ENCODE assay signal across 14 cellular contexts in genomic region chr1:6584126-6585080, GRCh38. TPM values are rescaled to one million over a fixed set of nuclear protein-coding genes. Genes with fewer than 3 reads are reported as not detected.
DNase-seq lines count a peak whose midpoint lies in the region; ATAC-seq, FAIRE-seq and TF ChIP-seq lines count a peak whose summit lies in the region.
"Had no signal": no experiment of that assay in that cellular context is flagged by ENCODE, and none has a peak within 500 bp of the region (broad histone marks: within the 10 kb centered on the region; RNA-seq: fewer than 3 reads in every experiment).

No MANE protein-coding gene starts in this region.

- no peak overlapping the region for H3K4me2 ChIP-seq in HepG2 (ENCODE audit: low read depth, low read length)

- H3K9me3 ChIP-seq in HepG2 (ENCODE audit: low read length) (no peaks in the 10 kb centered on the region), right lobe of liver (no peaks in the 10 kb centered on the region), uterus (no peaks in the 10 kb centered on the region)
- H3K9me3 ChIP-seq: mucosa of descending colon, sigmoid colon had no signal

- no peak overlapping the region for H3K9ac ChIP-seq in HepG2 (ENCODE audit: insufficient read depth, low read depth, low read length)

- peaks cover 15% of the 10 kb centered on the region for H3K79me2 ChIP-seq in HepG2 (ENCODE audit: insufficient read depth, low read length)

- peaks cover 7 to 18% of the 10 kb centered on the region in 2 experiments; a peak in 4 of 5 replicates for H3K36me3 ChIP-seq in HepG2 (replicated peaks in 1 of 2; ENCODE audit: control insufficient read depth in 1 of 2, insufficient read depth in 2 of 2, low read length in 2 of 2)
- peaks cover 0 to 11% (median under 1%) of the 10 kb centered on the region in 4 donors for H3K36me3 ChIP-seq in right lobe of liver
- no peaks in the 10 kb centered on the region for H3K36me3 ChIP-seq in uterus

- peaks cover 4% of the 10 kb centered on the region; the same call in 1 of the 2 replicates for H4K20me1 ChIP-seq in HepG2 (ENCODE audit: insufficient read depth, low read length)

- no peak for TF ChIP-seq RAD21 in HepG2 (CRISPR knock-in tag; IDR thresholded peaks at IDR 0.05)

- H3K27me3 Mint-ChIP-seq in activated CD8-positive, alpha-beta T cell treated with anti-CD3 and anti-CD28 coated beads, Interleukin-2, amount 10 ng/mL, durations not matched to agents 7 days and 5 days (ENCODE audit: low read depth) = no peaks in the 10 kb centered on the region
- no peaks in the 10 kb centered on the region for H3K27me3 Mint-ChIP-seq in type B pancreatic cell

- peaks cover 31% of the 10 kb centered on the region for H3K4me1 ChIP-seq in HepG2 (ENCODE audit: insufficient read depth, low read length)
- H3K4me1 ChIP-seq in right lobe of liver = peaks cover 0 to 31% (median 18%) of the 10 kb centered on the region in 4 donors
- H3K4me1 ChIP-seq in uterus = peaks cover 0 to 9% of the 10 kb centered on the region in 2 donors

- TF ChIP-seq CTCF in HepG2 (CRISPR knock-in tag; IDR thresholded peaks at IDR 0.05) (no peak), right lobe of liver (IDR thresholded peaks at IDR 0.05) (no peak), type B pancreatic cell (conservative IDR thresholded peaks at IDR 0.05) (peak; percentile 58), uterus (IDR thresholded peaks at IDR 0.05) (no peak)

- BruUV-seq in HepG2 (replicated peaks; lab: Mats Ljungman, UMichigan) = no TSS peak

- H3K27ac Mint-ChIP-seq in activated CD8-positive, alpha-beta T cell treated with anti-CD3 and anti-CD28 coated beads, Interleukin-2, amount 10 ng/mL, durations not matched to agents 7 days and 5 days = peak overlapping the region; percentile 32
- peak overlapping the region; percentile 58 for H3K27ac Mint-ChIP-seq in type B pancreatic cell

- no peak for TF ChIP-seq EP300 in HepG2 (IDR thresholded peaks at IDR 0.05; ENCODE audit: low read depth in 2 of 2, low read length in 2 of 2)
- TF ChIP-seq EP300 in HepG2 (CRISPR knock-in tag; IDR thresholded peaks at IDR 0.05; ENCODE audit: borderline replicate concordance) = no peak

- peaks cover 22% of the 10 kb centered on the region for H3K36me3 Mint-ChIP-seq in activated CD8-positive, alpha-beta T cell treated with anti-CD3 and anti-CD28 coated beads, Interleukin-2, amount 10 ng/mL, durations not matched to agents 7 days and 5 days (ENCODE audit: low read depth)
- H3K36me3 Mint-ChIP-seq in type B pancreatic cell = no peaks in the 10 kb centered on the region

- no peak overlapping the region for H2AFZ ChIP-seq in HepG2 (ENCODE audit: low read length)

- no peak for ATAC-seq in HepG2
- no peak for ATAC-seq in right lobe of liver
- ATAC-seq in activated CD8-positive, alpha-beta T cell treated with anti-CD3 and anti-CD28 coated beads, Interleukin-2, amount 10 ng/mL, durations not matched to agents 7 days and 5 days = no peak
- ATAC-seq: mucosa of descending colon had no signal

- no peak for FAIRE-seq in HepG2 (lab: Jason Lieb, UNC)

- H3K27me3 ChIP-seq in HepG2 (ENCODE audit: control insufficient read depth in 1 of 2, insufficient read depth in 2 of 2, low read length in 2 of 2) = no peaks in the 10 kb centered on the region
- no peaks in the 10 kb centered on the region for H3K27me3 ChIP-seq in right lobe of liver
- H3K27me3 ChIP-seq in uterus = no peaks in the 10 kb centered on the region
- H3K27me3 ChIP-seq: sigmoid colon had no signal

- DNase-seq in HepG2 (ENCODE audit: low spot score) (no peak), right lobe of liver (no peak), hepatic stellate cell (ENCODE audit: low spot score) (peak; percentile 40), type B pancreatic cell (ENCODE audit: extremely low spot score, unreplicated experiment) (no peak), medulla oblongata (ENCODE audit: extremely low spot score) (no peak), uterus (no peak), glomerular visceral epithelial cell (ENCODE audit: extremely low spot score) (no peak)
- DNase-seq in activated CD8-positive, alpha-beta T cell treated with anti-CD3 and anti-CD28 coated beads, Interleukin-2, amount 10 ng/mL, durations not matched to agents 7 days and 5 days = no peak
- DNase-seq: amygdala, Kasumi-1, mucosa of descending colon, sigmoid colon had no signal

- H3K27ac ChIP-seq in HepG2 (ENCODE audit: extremely low read length, insufficient read depth, low read length) (no peak overlapping the region), right lobe of liver (no peak overlapping the region), uterus (no peak overlapping the region)
- H3K27ac ChIP-seq: epithelial cell of prostate had no signal

- no peaks in the 10 kb centered on the region for H3K9me3 Mint-ChIP-seq in activated CD8-positive, alpha-beta T cell treated with anti-CD3 and anti-CD28 coated beads, Interleukin-2, amount 10 ng/mL, durations not matched to agents 7 days and 5 days (ENCODE audit: insufficient read depth)
- no peaks in the 10 kb centered on the region for H3K9me3 Mint-ChIP-seq in type B pancreatic cell

- POLR2A ChIA-PET in HepG2 (lab: Yijun Ruan, JAX) = interaction anchor here (5.2 kb wide), 1 partner anchor 18 kb away, joined by 113 read pairs; the partner anchor contains the start of gene KLHL21
- POLR2A ChIA-PET in activated CD8-positive, alpha-beta T cell treated with anti-CD3 and anti-CD28 coated beads, Interleukin-2, amount 10 ng/mL, durations not matched to agents 7 days and 5 days (lab: Charles Lee) = no interaction called here

- no peak overlapping the region for H3K4me3 Mint-ChIP-seq in activated CD8-positive, alpha-beta T cell treated with anti-CD3 and anti-CD28 coated beads, Interleukin-2, amount 10 ng/mL, durations not matched to agents 7 days and 5 days
- no peak overlapping the region for H3K4me3 Mint-ChIP-seq in type B pancreatic cell

- H3K4me3 ChIP-seq in HepG2 (replicated peaks in 1 of 3; ENCODE audit: insufficient read depth in 1 of 3, low read depth in 2 of 3, low read length in 3 of 3) (no peak overlapping the region), right lobe of liver (no peak overlapping the region), uterus (no peak overlapping the region)
- H3K4me3 ChIP-seq: mucosa of descending colon, sigmoid colon had no signal

- peaks cover 40% of the 10 kb centered on the region for H3K4me1 Mint-ChIP-seq in activated CD8-positive, alpha-beta T cell treated with anti-CD3 and anti-CD28 coated beads, Interleukin-2, amount 10 ng/mL, durations not matched to agents 7 days and 5 days (ENCODE audit: low read depth)
- peaks cover 20% of the 10 kb centered on the region for H3K4me1 Mint-ChIP-seq in type B pancreatic cell (ENCODE audit: unreplicated experiment)

- TF ChIP-seq POLR2A in HepG2 (IDR thresholded peaks at IDR 0.05; ENCODE audit: insufficient read depth in 1 of 2, low read depth in 2 of 2, low read length in 2 of 2) (0 out of 4 replicates have a peak, but pooled peaks of 1 of the 2 experiments have one; percentile 8), right lobe of liver (IDR thresholded peaks at IDR 0.05) (no peak), uterus (IDR thresholded peaks at IDR 0.05) (no peak)

- intact Hi-C loops in HepG2 (cut with micrococcal nuclease; ENCODE audit: unreplicated experiment) = loop anchor here (5.0 kb wide), 1 partner anchor 43 kb away; no protein-coding TSS in a partner anchor
- intact Hi-C loops in right lobe of liver (cut with DNase I) = no loop called here
- intact Hi-C loops in uterus (cut with DNase I; ENCODE audit: low total_unique reads) = no loop called here

- in situ Hi-C loops in HepG2 (cut with HindIII; ENCODE audit: extremely low pct_ligation_motif_present, low pct_unique_long_range_greater_than_20kb) = no loop called here

- CTCF ChIA-PET in HepG2 (lab: Yijun Ruan, JAX; ENCODE audit: low intra/inter-chr PET ratio, low total read pairs) = no interaction called here
- CTCF ChIA-PET in activated CD8-positive, alpha-beta T cell treated with anti-CD3 and anti-CD28 coated beads, Interleukin-2, amount 10 ng/mL, durations not matched to agents 7 days and 5 days (lab: Charles Lee) = interaction anchor here (5.7 kb wide), 1 partner anchor 31 kb away, joined by 32 read pairs; the partner anchor contains the start of genes NOL9 and TAS1R1

- WGBS in HepG2 (ENCODE audit: low lambda C conversion rate) = 89% methylated on average over 18 of the region's 21 CpGs
- WGBS in right lobe of liver (ENCODE audit: insufficient coverage, low coverage, low lambda C conversion rate, missing lambda C conversion rate) = 78% methylated on average over 19 of the region's 21 CpGs

RNA-seq across cellular contexts. Expression of gene ZBTB48, which starts 4.6 kb away (rescaled TPM):
- 13.8 and 17.1 TPM in 2 replicates for total RNA-seq in HepG2 (2016; rRNA removed; fragmentation: Illumina TruSeq; extraction: Trizol)
- total RNA-seq in HepG2 (2016; cell fraction: cytosol; rRNA removed; fragmentation: Illumina TruSeq; extraction: Trizol; ENCODE audit: low read depth) = 5.0 and 5.2 TPM in 2 replicates
- 8.3 and 21.5 TPM in 2 replicates for total RNA-seq in HepG2 (2016; cell fraction: insoluble cytoplasmic fraction; rRNA removed; fragmentation: Illumina TruSeq; extraction: Trizol)
- total RNA-seq in HepG2 (2016; cell fraction: membrane; rRNA removed; fragmentation: Illumina TruSeq; extraction: Trizol) = 5.7 and 8.8 TPM in 2 replicates
- total RNA-seq in HepG2 (2016; cell fraction: nucleus; rRNA removed; fragmentation: Illumina TruSeq; extraction: Trizol) = 17.3 and 20.3 TPM in 2 replicates
- polyA plus RNA-seq in HepG2 (2011; rRNA removed) = 13.0 and 18.1 TPM in 2 replicates
- polyA plus RNA-seq in HepG2 (2011; cell fraction: cytosol; rRNA removed) = 10.2 and 13.3 TPM in 2 replicates
- 62.4 and 69.3 TPM in 2 replicates for polyA plus RNA-seq in HepG2 (2011; cell fraction: nucleus; rRNA removed)
- polyA plus RNA-seq in HepG2 (2012) = 9.9 and 13.5 TPM in 2 replicates
- 3.7 and 4.2 TPM in 2 replicates for polyA plus RNA-seq in HepG2 (2016; cell fraction: cytosol; fragmentation: Illumina TruSeq; extraction: Trizol; ENCODE audit: low read depth)
- 7.6 TPM in 2 replicates for polyA plus RNA-seq in HepG2 (2016; cell fraction: insoluble cytoplasmic fraction; fragmentation: Illumina TruSeq; extraction: Trizol; ENCODE audit: low read depth)
- 5.0 and 5.6 TPM in 2 replicates for polyA plus RNA-seq in HepG2 (2016; cell fraction: membrane; fragmentation: Illumina TruSeq; extraction: Trizol; ENCODE audit: low read depth)
- polyA plus RNA-seq in HepG2 (2016; cell fraction: nucleus; fragmentation: Illumina TruSeq; extraction: Trizol; ENCODE audit: insufficient read depth, low read depth) = 44.7 and 51.5 TPM in 2 replicates
- polyA minus RNA-seq in HepG2 (2011; rRNA and poly(A)+ RNA removed; ENCODE audit: low replicate concordance) = 30.6 and 46.1 TPM in 2 replicates
- polyA minus RNA-seq in HepG2 (2011; cell fraction: cytosol; rRNA and poly(A)+ RNA removed) = 4.3 and 8.8 TPM in 2 replicates
- polyA minus RNA-seq in HepG2 (2011; cell fraction: nucleus; rRNA and poly(A)+ RNA removed) = 18.5 and 19.6 TPM in 2 replicates
- total RNA-seq in right lobe of liver = 10 to 100 TPM in 4 of 6 experiments, 1 to 10 TPM in 2; 5.9 to 43.1 (median 19.5) TPM
- 10 to 100 TPM; 36.5 to 41.7 TPM for total RNA-seq in activated CD8-positive, alpha-beta T cell treated with anti-CD3 and anti-CD28 coated beads, Interleukin-2, amount 10 ng/mL, durations not matched to agents 7 days and 5 days
- 30.7 and 44.2 TPM in 2 replicates for total RNA-seq in type B pancreatic cell (ENCODE audit: low replicate concordance)
- 10 to 100 TPM; 26.5 to 79.7 (median 47.6) TPM for total RNA-seq in uterus

RNA-seq across cellular contexts. Expression of gene KLHL21, which starts 18.3 kb away (rescaled TPM):
- total RNA-seq in HepG2 (2016; rRNA removed; fragmentation: Illumina TruSeq; extraction: Trizol) (20.9 and 25.0 TPM in 2 replicates), right lobe of liver (10 to 100 TPM; 12.1 to 24.6 (median 20.0) TPM), type B pancreatic cell (ENCODE audit: low replicate concordance) (13.6 and 15.1 TPM in 2 replicates), uterus (10 to 100 TPM; 17.4 to 31.1 (median 20.6) TPM)
- 4.1 and 5.1 TPM in 2 replicates for total RNA-seq in HepG2 (2016; cell fraction: cytosol; rRNA removed; fragmentation: Illumina TruSeq; extraction: Trizol; ENCODE audit: low read depth)
- 16.6 and 24.3 TPM in 2 replicates for total RNA-seq in HepG2 (2016; cell fraction: insoluble cytoplasmic fraction; rRNA removed; fragmentation: Illumina TruSeq; extraction: Trizol)
- total RNA-seq in HepG2 (2016; cell fraction: membrane; rRNA removed; fragmentation: Illumina TruSeq; extraction: Trizol) = 11.5 and 11.6 TPM in 2 replicates
- total RNA-seq in HepG2 (2016; cell fraction: nucleus; rRNA removed; fragmentation: Illumina TruSeq; extraction: Trizol) = 22.1 and 26.1 TPM in 2 replicates
- polyA plus RNA-seq in HepG2 (2011; rRNA removed) = 14.8 and 19.9 TPM in 2 replicates
- polyA plus RNA-seq in HepG2 (2011; cell fraction: cytosol; rRNA removed) = 10.9 and 14.4 TPM in 2 replicates
- polyA plus RNA-seq in HepG2 (2011; cell fraction: nucleus; rRNA removed) = 95.0 and 99.0 TPM in 2 replicates
- 13.7 and 34.6 TPM in 2 replicates for polyA plus RNA-seq in HepG2 (2012)
- 2.2 and 2.8 TPM in 2 replicates for polyA plus RNA-seq in HepG2 (2016; cell fraction: cytosol; fragmentation: Illumina TruSeq; extraction: Trizol; ENCODE audit: low read depth)
- polyA plus RNA-seq in HepG2 (2016; cell fraction: insoluble cytoplasmic fraction; fragmentation: Illumina TruSeq; extraction: Trizol; ENCODE audit: low read depth) = 14.0 and 18.0 TPM in 2 replicates
- 4.8 and 5.2 TPM in 2 replicates for polyA plus RNA-seq in HepG2 (2016; cell fraction: membrane; fragmentation: Illumina TruSeq; extraction: Trizol; ENCODE audit: low read depth)
- polyA plus RNA-seq in HepG2 (2016; cell fraction: nucleus; fragmentation: Illumina TruSeq; extraction: Trizol; ENCODE audit: insufficient read depth, low read depth) = 41.5 and 42.6 TPM in 2 replicates
- polyA minus RNA-seq in HepG2 (2011; rRNA and poly(A)+ RNA removed; ENCODE audit: low replicate concordance) = 28.3 and 69.9 TPM in 2 replicates
- polyA minus RNA-seq in HepG2 (2011; cell fraction: cytosol; rRNA and poly(A)+ RNA removed) = 21.0 and 26.5 TPM in 2 replicates
- polyA minus RNA-seq in HepG2 (2011; cell fraction: nucleus; rRNA and poly(A)+ RNA removed) = 34.2 and 40.8 TPM in 2 replicates
- 10 to 100 TPM; 22.8 to 23.0 TPM for total RNA-seq in activated CD8-positive, alpha-beta T cell treated with anti-CD3 and anti-CD28 coated beads, Interleukin-2, amount 10 ng/mL, durations not matched to agents 7 days and 5 days

RNA-seq across cellular contexts. Expression of gene PHF13, which starts 29.1 kb away (rescaled TPM):
- total RNA-seq in HepG2 (2016; rRNA removed; fragmentation: Illumina TruSeq; extraction: Trizol) = 7.4 and 8.4 TPM in 2 replicates
- total RNA-seq in HepG2 (2016; cell fraction: cytosol; rRNA removed; fragmentation: Illumina TruSeq; extraction: Trizol; ENCODE audit: low read depth) = 1.8 TPM in 2 replicates
- 7.7 and 8.2 TPM in 2 replicates for total RNA-seq in HepG2 (2016; cell fraction: insoluble cytoplasmic fraction; rRNA removed; fragmentation: Illumina TruSeq; extraction: Trizol)
- 5.3 and 5.8 TPM in 2 replicates for total RNA-seq in HepG2 (2016; cell fraction: membrane; rRNA removed; fragmentation: Illumina TruSeq; extraction: Trizol)
- 8.5 and 10.6 TPM in 2 replicates for total RNA-seq in HepG2 (2016; cell fraction: nucleus; rRNA removed; fragmentation: Illumina TruSeq; extraction: Trizol)
- 4.7 and 6.1 TPM in 2 replicates for polyA plus RNA-seq in HepG2 (2011; rRNA removed)
- polyA plus RNA-seq in HepG2 (2011; cell fraction: cytosol; rRNA removed) = 3.7 and 4.9 TPM in 2 replicates
- polyA plus RNA-seq in HepG2 (2011; cell fraction: nucleus; rRNA removed) = 9.9 and 12.6 TPM in 2 replicates
- 15.6 and 16.1 TPM in 2 replicates for polyA plus RNA-seq in HepG2 (2012)
- 0.83 and 0.97 TPM in 2 replicates for polyA plus RNA-seq in HepG2 (2016; cell fraction: cytosol; fragmentation: Illumina TruSeq; extraction: Trizol; ENCODE audit: low read depth)
- polyA plus RNA-seq in HepG2 (2016; cell fraction: insoluble cytoplasmic fraction; fragmentation: Illumina TruSeq; extraction: Trizol; ENCODE audit: low read depth) = 9.5 and 10.6 TPM in 2 replicates
- 2.9 and 3.0 TPM in 2 replicates for polyA plus RNA-seq in HepG2 (2016; cell fraction: membrane; fragmentation: Illumina TruSeq; extraction: Trizol; ENCODE audit: low read depth)
- 19.2 and 19.9 TPM in 2 replicates for polyA plus RNA-seq in HepG2 (2016; cell fraction: nucleus; fragmentation: Illumina TruSeq; extraction: Trizol; ENCODE audit: insufficient read depth, low read depth)
- 2.6 and 5.3 TPM in 2 replicates for polyA minus RNA-seq in HepG2 (2011; rRNA and poly(A)+ RNA removed; ENCODE audit: low replicate concordance)
- polyA minus RNA-seq in HepG2 (2011; cell fraction: cytosol; rRNA and poly(A)+ RNA removed) = 4.9 and 7.5 TPM in 2 replicates
- 4.2 and 4.7 TPM in 2 replicates for polyA minus RNA-seq in HepG2 (2011; cell fraction: nucleus; rRNA and poly(A)+ RNA removed)
- 1 to 10 TPM; 2.7 to 6.2 (median 4.5) TPM for total RNA-seq in right lobe of liver
- 10 to 100 TPM; 11.8 to 12.6 TPM for total RNA-seq in activated CD8-positive, alpha-beta T cell treated with anti-CD3 and anti-CD28 coated beads, Interleukin-2, amount 10 ng/mL, durations not matched to agents 7 days and 5 days
- 14.7 and 21.2 TPM in 2 replicates for total RNA-seq in type B pancreatic cell (ENCODE audit: low replicate concordance)
- 10 to 100 TPM in 2 of 4 donors, 1 to 10 TPM in 2; 1.8 to 29.6 (median 15.0) TPM for total RNA-seq in uterus

RNA-seq across cellular contexts. Expression of gene TAS1R1, which starts 29.3 kb away (rescaled TPM):
- total RNA-seq in HepG2 (2016; rRNA removed; fragmentation: Illumina TruSeq; extraction: Trizol) (0.98 and 1.4 TPM in 2 replicates), right lobe of liver (under 1 TPM in 1 of 6 experiments, not detected in 5; 0.26 TPM), type B pancreatic cell (ENCODE audit: low replicate concordance) (not detected in 2 replicates), uterus (not detected)
- 0.26 and 0.30 TPM in 2 replicates for total RNA-seq in HepG2 (2016; cell fraction: cytosol; rRNA removed; fragmentation: Illumina TruSeq; extraction: Trizol; ENCODE audit: low read depth)
- total RNA-seq in HepG2 (2016; cell fraction: insoluble cytoplasmic fraction; rRNA removed; fragmentation: Illumina TruSeq; extraction: Trizol) = 1.4 and 1.7 TPM in 2 replicates
- 1.1 and 2.0 TPM in 2 replicates for total RNA-seq in HepG2 (2016; cell fraction: membrane; rRNA removed; fragmentation: Illumina TruSeq; extraction: Trizol)
- 1.1 TPM in 2 replicates for total RNA-seq in HepG2 (2016; cell fraction: nucleus; rRNA removed; fragmentation: Illumina TruSeq; extraction: Trizol)
- 1.6 and 1.9 TPM in 2 replicates for polyA plus RNA-seq in HepG2 (2011; rRNA removed)
- 1.8 and 2.4 TPM in 2 replicates for polyA plus RNA-seq in HepG2 (2011; cell fraction: cytosol; rRNA removed)
- 0.93 and 1.9 TPM in 2 replicates for polyA plus RNA-seq in HepG2 (2011; cell fraction: nucleus; rRNA removed)
- polyA plus RNA-seq in HepG2 (2012) = 0.30 and 0.32 TPM in 2 replicates
- polyA plus RNA-seq in HepG2 (2016; cell fraction: cytosol; fragmentation: Illumina TruSeq; extraction: Trizol; ENCODE audit: low read depth) = 0.71 and 0.72 TPM in 2 replicates
- 0.81 and 1.2 TPM in 2 replicates for polyA plus RNA-seq in HepG2 (2016; cell fraction: insoluble cytoplasmic fraction; fragmentation: Illumina TruSeq; extraction: Trizol; ENCODE audit: low read depth)
- 1.2 TPM in 2 replicates for polyA plus RNA-seq in HepG2 (2016; cell fraction: membrane; fragmentation: Illumina TruSeq; extraction: Trizol; ENCODE audit: low read depth)
- polyA plus RNA-seq in HepG2 (2016; cell fraction: nucleus; fragmentation: Illumina TruSeq; extraction: Trizol; ENCODE audit: insufficient read depth, low read depth) = 1.9 and 2.5 TPM in 2 replicates
- polyA minus RNA-seq in HepG2 (2011; rRNA and poly(A)+ RNA removed; ENCODE audit: low replicate concordance) = 0.09 and 5.5 TPM in 2 replicates
- 0.79 and 1.3 TPM in 2 replicates for polyA minus RNA-seq in HepG2 (2011; cell fraction: cytosol; rRNA and poly(A)+ RNA removed)
- 0.26 and 1.2 TPM in 2 replicates for polyA minus RNA-seq in HepG2 (2011; cell fraction: nucleus; rRNA and poly(A)+ RNA removed)
- not detected for total RNA-seq in activated CD8-positive, alpha-beta T cell treated with anti-CD3 and anti-CD28 coated beads, Interleukin-2, amount 10 ng/mL, durations not matched to agents 7 days and 5 days
- total RNA-seq: ureter had no signal

RNA-seq across cellular contexts. Expression of gene NOL9, which starts 30.1 kb away (rescaled TPM):
- total RNA-seq in HepG2 (2016; rRNA removed; fragmentation: Illumina TruSeq; extraction: Trizol) = 20.2 and 24.7 TPM in 2 replicates
- total RNA-seq in HepG2 (2016; cell fraction: cytosol; rRNA removed; fragmentation: Illumina TruSeq; extraction: Trizol; ENCODE audit: low read depth) = 4.3 and 6.3 TPM in 2 replicates
- 19.4 and 25.8 TPM in 2 replicates for total RNA-seq in HepG2 (2016; cell fraction: insoluble cytoplasmic fraction; rRNA removed; fragmentation: Illumina TruSeq; extraction: Trizol)
- 5.9 and 8.3 TPM in 2 replicates for total RNA-seq in HepG2 (2016; cell fraction: membrane; rRNA removed; fragmentation: Illumina TruSeq; extraction: Trizol)
- 26.3 and 28.9 TPM in 2 replicates for total RNA-seq in HepG2 (2016; cell fraction: nucleus; rRNA removed; fragmentation: Illumina TruSeq; extraction: Trizol)
- 13.0 and 18.0 TPM in 2 replicates for polyA plus RNA-seq in HepG2 (2011; rRNA removed)
- polyA plus RNA-seq in HepG2 (2011; cell fraction: cytosol; rRNA removed) = 4.1 and 6.3 TPM in 2 replicates
- polyA plus RNA-seq in HepG2 (2011; cell fraction: nucleus; rRNA removed) = 21.8 and 23.2 TPM in 2 replicates
- 5.5 and 7.7 TPM in 2 replicates for polyA plus RNA-seq in HepG2 (2012)
- polyA plus RNA-seq in HepG2 (2016; cell fraction: cytosol; fragmentation: Illumina TruSeq; extraction: Trizol; ENCODE audit: low read depth) = 1.00 and 1.3 TPM in 2 replicates
- polyA plus RNA-seq in HepG2 (2016; cell fraction: insoluble cytoplasmic fraction; fragmentation: Illumina TruSeq; extraction: Trizol; ENCODE audit: low read depth) = 11.8 and 15.3 TPM in 2 replicates
- 2.0 and 2.6 TPM in 2 replicates for polyA plus RNA-seq in HepG2 (2016; cell fraction: membrane; fragmentation: Illumina TruSeq; extraction: Trizol; ENCODE audit: low read depth)
- 25.2 and 25.4 TPM in 2 replicates for polyA plus RNA-seq in HepG2 (2016; cell fraction: nucleus; fragmentation: Illumina TruSeq; extraction: Trizol; ENCODE audit: insufficient read depth, low read depth)
- 14.0 and 45.5 TPM in 2 replicates for polyA minus RNA-seq in HepG2 (2011; rRNA and poly(A)+ RNA removed; ENCODE audit: low replicate concordance)
- 5.5 and 8.8 TPM in 2 replicates for polyA minus RNA-seq in HepG2 (2011; cell fraction: cytosol; rRNA and poly(A)+ RNA removed)
- 63.2 and 74.2 TPM in 2 replicates for polyA minus RNA-seq in HepG2 (2011; cell fraction: nucleus; rRNA and poly(A)+ RNA removed)
- total RNA-seq in right lobe of liver = 10 to 100 TPM in 3 of 6 experiments, 1 to 10 TPM in 3; 8.9 to 13.1 (median 10.7) TPM
- total RNA-seq in activated CD8-positive, alpha-beta T cell treated with anti-CD3 and anti-CD28 coated beads, Interleukin-2, amount 10 ng/mL, durations not matched to agents 7 days and 5 days = 10 to 100 TPM; 39.8 to 43.6 TPM
- total RNA-seq in type B pancreatic cell (ENCODE audit: low replicate concordance) = 32.9 and 43.0 TPM in 2 replicates
- 10 to 100 TPM in 2 of 4 donors, 1 to 10 TPM in 2; 4.7 to 44.8 (median 23.7) TPM for total RNA-seq in uterus
